Comparison of ENCODE assay signal across 11 cellular contexts in genomic region chr10:99984201-99984600, GRCh38. TPM values are rescaled to one million over a fixed set of nuclear protein-coding genes. Genes with fewer than 3 reads are reported as not detected.
DNase-seq lines count a peak whose midpoint lies in the region; ATAC-seq and TF ChIP-seq lines count a peak whose summit lies in the region.
"Had no signal": no experiment of that assay in that cellular context is flagged by ENCODE, and none has a peak within 500 bp of the region (broad histone marks: within the 10 kb centered on the region; RNA-seq: fewer than 3 reads in every experiment).

No MANE protein-coding gene starts in this region.

- POLR2A ChIA-PET in Panc1 (lab: Charles Lee): interaction anchor here (0.6 kb wide), 1 partner anchor 140 kb away, joined by 3 read pairs; no protein-coding TSS in a partner anchor

- no peak for TF ChIP-seq CTCF in heart left ventricle (IDR thresholded peaks at IDR 0.05)
- no peak for TF ChIP-seq CTCF in Panc1 (IDR thresholded peaks at IDR 0.05)
- TF ChIP-seq CTCF in foreskin keratinocyte (conservative IDR thresholded peaks at IDR 0.05): no peak
- TF ChIP-seq CTCF in tibial nerve (IDR thresholded peaks at IDR 0.05): no peak

- peak overlapping the region in 9 of 12 donors; percentile 61 to 83 (median 76) for H3K27ac ChIP-seq in heart left ventricle
- H3K27ac ChIP-seq in Panc1 (ENCODE audit: low read length): peak overlapping the region; percentile 90
- H3K27ac ChIP-seq in foreskin keratinocyte: peak overlapping the region; percentile 99
- peak overlapping the region in 3 of 4 donors; percentile 65 to 81 (median 80) for H3K27ac ChIP-seq in tibial nerve

- H3K36me3 ChIP-seq in heart left ventricle (peaks cover 0 to 5% (median 0%) of the 10 kb centered on the region in 9 donors), Panc1 (ENCODE audit: control insufficient read depth, insufficient read depth, low read length) (no peaks in the 10 kb centered on the region), tibial nerve (peaks cover 0 to 2% (median 0%) of the 10 kb centered on the region in 3 donors)

- DNase-seq in heart left ventricle (no peak), left ventricle myocardium superior (no peak), Panc1 (ENCODE audit: low read depth, low spot score) (no peak), foreskin keratinocyte (peak; percentile 92 to 96), tibial nerve (ENCODE audit: low spot score in 2 of 2) (no peak), HuH-7 (ENCODE audit: low spot score) (no peak)
- no peak for DNase-seq in stimulated activated CD4-positive, alpha-beta T cell treated with anti-CD3 and anti-CD28 coated beads, Interleukin-2, amount 100 ng/mL, for 48 hours
- DNase-seq in stimulated activated naive CD8-positive, alpha-beta T cell treated with anti-CD3 and anti-CD28 coated beads, Interleukin-15, Interleukin-2, amounts not matched to agents 100 U/mL and 50 U/mL, for 24 hours: no peak
- DNase-seq: ACHN; activated effector memory CD4-positive, alpha-beta T cell treated with anti-CD3 and anti-CD28 coated beads, Interleukin-2, amount 50 U/mL, for 16 hours; NCI-H526 had no signal

- H3K4me3 ChIP-seq in heart left ventricle (peak overlapping the region in 3 of 12 donors; percentile 6 to 42 (median 13)), Panc1 (ENCODE audit: low read depth in 2 of 2, low read length in 2 of 2) (peak overlapping the region; percentile 14 to 44; a peak in 2 of 4 replicates), tibial nerve (no peak overlapping the region)

- TF ChIP-seq POLR2A in heart left ventricle (IDR thresholded peaks at IDR 0.05) (no peak), tibial nerve (IDR thresholded peaks at IDR 0.05) (no peak)

- intact Hi-C loops in heart left ventricle (cut with DNase I) (no loop called here), left ventricle myocardium superior (cut with micrococcal nuclease) (no loop called here), Panc1 (cut with micrococcal nuclease; ENCODE audit: unreplicated experiment) (no loop called here)

- no TSS peak for BruUV-seq in Panc1 (replicated peaks; lab: Mats Ljungman, UMichigan)

- CTCF ChIA-PET in Panc1 (lab: Charles Lee): interaction anchor here (1.5 kb wide), 1 partner anchor 61 kb away, joined by 6 read pairs; no protein-coding TSS in a partner anchor

- TF ChIP-seq EP300 in tibial nerve (IDR thresholded peaks at IDR 0.05): no peak

- ATAC-seq in heart left ventricle (no peak), left ventricle myocardium superior (no peak), Panc1 (no peak), foreskin keratinocyte (peak; percentile 93)
- ATAC-seq in stimulated activated naive CD8-positive, alpha-beta T cell treated with anti-CD3 and anti-CD28 coated beads, Interleukin-15, Interleukin-2, amounts not matched to agents 100 U/mL and 50 U/mL, for 24 hours: no peak

- H3K4me1 ChIP-seq in heart left ventricle (peaks cover 0 to 55% (median 40%) of the 10 kb centered on the region in 12 donors), Panc1 (ENCODE audit: control insufficient read depth, insufficient read depth, low read length) (peaks cover 50% of the 10 kb centered on the region), foreskin keratinocyte (peaks cover 39% of the 10 kb centered on the region), tibial nerve (peaks cover 0 to 54% (median 22%) of the 10 kb centered on the region in 4 donors)

- WGBS in heart left ventricle, 4 donors: 34 to 45% (median 38%) methylated on average over 3 of the region's 3 CpGs
- 31 to 35% methylated on average over 3 of the region's 3 CpGs for WGBS in tibial nerve, 2 donors

- H3K9me3 ChIP-seq in heart left ventricle (no peaks in the 10 kb centered on the region), Panc1 (ENCODE audit: control insufficient read depth, insufficient read depth, low read depth, low read length) (no peaks in the 10 kb centered on the region), tibial nerve (no peaks in the 10 kb centered on the region)

- H3K27me3 ChIP-seq in heart left ventricle (no peaks in the 10 kb centered on the region), Panc1 (ENCODE audit: control insufficient read depth, insufficient read depth, low read length) (no peaks in the 10 kb centered on the region), foreskin keratinocyte (no peaks in the 10 kb centered on the region), tibial nerve (no peaks in the 10 kb centered on the region)

- in situ Hi-C loops in Panc1 (cut with HindIII; ENCODE audit: low pct_unique_long_range_greater_than_20kb, low sequenced_read_pairs): no loop called here

RNA-seq across cellular contexts. Expression of gene DNMBP, which starts 25.5 kb away (rescaled TPM):
- total RNA-seq in heart left ventricle (10 to 100 TPM in 1 of 9 donors, 1 to 10 TPM in 8; 3.9 to 11.5 (median 7.2) TPM), left ventricle myocardium superior (5.5 TPM), Panc1 (2021; ENCODE audit: unreplicated experiment) (39.3 TPM), foreskin keratinocyte (24.3 and 24.5 TPM in 2 replicates), tibial nerve (10 to 100 TPM; 21.6 to 28.8 (median 24.6) TPM)
- polyA plus RNA-seq in heart left ventricle (1 to 10 TPM; 4.6 to 6.1 TPM), foreskin keratinocyte (9.4 and 10.1 TPM in 2 replicates)
- polyA plus RNA-seq in Panc1 (2012; ENCODE audit: insufficient read length): 21.7 TPM

Comparison
In these comparisons a context has a peak if more than half of its experiments do, and no peak if none do; other contexts are left out.
1. DNase-seq: peak in foreskin keratinocyte (2 of 2); none in heart left ventricle (0 of 5), left ventricle myocardium superior (single experiment), Panc1 (single experiment), tibial nerve (0 of 2), stimulated activated CD4-positive, alpha-beta T cell treated with anti-CD3 and anti-CD28 coated beads, Interleukin-2, amount 100 ng/mL, for 48 hours (0 of 2), stimulated activated naive CD8-positive, alpha-beta T cell treated with anti-CD3 and anti-CD28 coated beads, Interleukin-15, Interleukin-2, amounts not matched to agents 100 U/mL and 50 U/mL, for 24 hours (single experiment) and HuH-7 (single experiment).
2. H3K4me3 ChIP-seq: peak in Panc1 (2 of 2); none in tibial nerve (0 of 4).
3. Peak in every context shown above with its lines, with median percentiles within 50 percentile points of each other: H3K27ac ChIP-seq.